ENCODE assay signal across 10 cellular contexts in genomic region chr6:10692965-10693538, GRCh38. TPM values are rescaled to one million over a fixed set of nuclear protein-coding genes. Genes with fewer than 3 reads are reported as not detected.
DNase-seq lines count a peak whose midpoint lies in the region; ATAC-seq, FAIRE-seq and TF ChIP-seq lines count a peak whose summit lies in the region.
"Had no signal": no experiment of that assay in that cellular context is flagged by ENCODE, and none has a peak within 500 bp of the region (broad histone marks: within the 10 kb centered on the region; RNA-seq: fewer than 3 reads in every experiment).

No MANE protein-coding gene starts in this region.

- peak overlapping the region; percentile 98 for H3K4me3 ChIP-seq in PC-3 (ENCODE audit: low read length)
- peak overlapping the region; percentile 88 for H3K4me3 ChIP-seq in epithelial cell of esophagus (ENCODE audit: low read length)

- no peak for TF ChIP-seq CTCF in PC-3 (conservative IDR thresholded peaks at IDR 0.05; ENCODE audit: low read depth, low read length)
- TF ChIP-seq CTCF in epithelial cell of esophagus (IDR thresholded peaks at IDR 0.05; ENCODE audit: insufficient read depth, low read depth, low read length, missing control alignments), result no peak
- TF ChIP-seq CTCF in osteocyte (IDR thresholded peaks at IDR 0.05), result no peak
- TF ChIP-seq CTCF in omental fat pad (IDR thresholded peaks at IDR 0.05), result no peak

- peaks cover 14% of the 10 kb centered on the region; the same call in 1 of the 2 replicates for H3K36me3 ChIP-seq in PC-3 (ENCODE audit: low read depth, low read length)
- H3K36me3 ChIP-seq: neutrophil had no signal

- H2AFZ ChIP-seq in PC-3 (ENCODE audit: low read length), result no peak overlapping the region

- TF ChIP-seq POLR2A in GM12892 (IDR thresholded peaks at IDR 0.05; ENCODE audit: low read depth, low read length), result no peak

- no peak for ATAC-seq in PC-3
- no peak for ATAC-seq in omental fat pad (ENCODE audit: low FRiP score)
- no peak for ATAC-seq in GM21381 (IDR thresholded peaks at IDR 0.05; ENCODE audit: unreplicated experiment)

- H3K4me1 Mint-ChIP-seq in osteocyte (ENCODE audit: unreplicated experiment), result peaks cover 31% of the 10 kb centered on the region

- H3K4me1 ChIP-seq in PC-3 (ENCODE audit: insufficient read depth, low read length), result peaks cover 19% of the 10 kb centered on the region

- peak overlapping the region; percentile 95; the same call in 1 of the 2 replicates for H3K9ac ChIP-seq in PC-3 (ENCODE audit: low read length)

- no peaks in the 10 kb centered on the region for H3K36me3 Mint-ChIP-seq in osteocyte (ENCODE audit: unreplicated experiment)

- DNase-seq in ELF-1 (ENCODE audit: low read depth, low spot score), result peak; percentile 3
- DNase-seq in PC-3, result no peak
- peak; percentile 71 for DNase-seq in epithelial cell of esophagus (ENCODE audit: low read depth)
- DNase-seq in osteocyte (ENCODE audit: extremely low spot score, unreplicated experiment), result no peak
- no peak for DNase-seq in omental fat pad (ENCODE audit: low spot score)
- no peak for DNase-seq in DMS79 (lab: John Stamatoyannopoulos, UW)
- DNase-seq in GM12892 (ENCODE audit: insufficient read length), result no peak

- H3K27ac Mint-ChIP-seq in osteocyte (ENCODE audit: unreplicated experiment), result no peak overlapping the region

- intact Hi-C loops in PC-3 (cut with micrococcal nuclease), result no loop called here

- no peak for FAIRE-seq in GM12892 (lab: Jason Lieb, UNC)

- H3K9me3 Mint-ChIP-seq in osteocyte (ENCODE audit: unreplicated experiment), result no peaks in the 10 kb centered on the region

- peak overlapping the region; percentile 92 for H3K4me2 ChIP-seq in PC-3 (ENCODE audit: low read length)

- no TSS peak for BruUV-seq in PC-3 (replicated peaks; lab: Mats Ljungman, UMichigan)

- H4K20me1 ChIP-seq in PC-3 (ENCODE audit: low read length), result no peaks in the 10 kb centered on the region

- no peaks in the 10 kb centered on the region for H3F3A ChIP-seq in PC-3 (ENCODE audit: low read length, unreplicated experiment)

- CTCF ChIA-PET in PC-3 (lab: Charles Lee), result no interaction called here

- H3K27ac ChIP-seq in PC-3 (ENCODE audit: low read length), result no peak overlapping the region

- H3K79me2 ChIP-seq in PC-3 (ENCODE audit: low read length), result peaks cover 49% of the 10 kb centered on the region

- peak overlapping the region; percentile 98 for H3K4me3 Mint-ChIP-seq in osteocyte (ENCODE audit: unreplicated experiment)

- POLR2A ChIA-PET in PC-3 (lab: Charles Lee; ENCODE audit: unreplicated experiment), result no interaction called here

- peaks cover 6% of the 10 kb centered on the region for H3K27me3 Mint-ChIP-seq in osteocyte (ENCODE audit: unreplicated experiment)

- no peaks in the 10 kb centered on the region for H3K27me3 ChIP-seq in PC-3 (ENCODE audit: low read length)
- H3K27me3 ChIP-seq: neutrophil had no signal

- no peaks in the 10 kb centered on the region for H3K9me3 ChIP-seq in PC-3 (ENCODE audit: low read length)
- H3K9me3 ChIP-seq: neutrophil had no signal

- no peaks in the 10 kb centered on the region for H3K9me2 ChIP-seq in PC-3 (replicated peaks; ENCODE audit: low read length)

RNA-seq across cellular contexts. Expression of gene C6orf52, which starts 1.4 kb away (rescaled TPM):
- total RNA-seq in PC-3 (2014; rRNA removed), result 0.80 TPM in 1 of 2 replicates, not detected in the other
- total RNA-seq in osteocyte, result 0.73 and 0.84 TPM in 2 replicates
- total RNA-seq in omental fat pad, result not detected
- 1.6 TPM for polyA plus RNA-seq in GM12892 (2012; ENCODE audit: missing spikeins)
- total RNA-seq: LHCN-M2 had no signal

RNA-seq across cellular contexts. Expression of gene PAK1IP1, which starts 1.7 kb away (rescaled TPM):
- total RNA-seq in PC-3 (2014; rRNA removed) (32.8 and 34.0 TPM in 2 replicates), osteocyte (12.2 and 13.8 TPM in 2 replicates), omental fat pad (10 to 100 TPM; 10.7 to 36.5 (median 15.1) TPM)
- polyA plus RNA-seq in GM12892 (2012; ENCODE audit: missing spikeins), result 31.9 TPM

RNA-seq across cellular contexts. Expression of gene TMEM14C, which starts 29.8 kb away (rescaled TPM):
- total RNA-seq in PC-3 (2014; rRNA removed) (85.8 and 87.8 TPM in 2 replicates), osteocyte (121 and 122 TPM in 2 replicates), omental fat pad (100 to 1,000 TPM in 2 of 4 donors, 10 to 100 TPM in 2; 97.9 to 144 (median 116) TPM)
- polyA plus RNA-seq in GM12892 (2012; ENCODE audit: missing spikeins), result 127 TPM

RNA-seq across cellular contexts. Expression of gene TMEM14B, which starts 54.6 kb away (rescaled TPM):
- total RNA-seq in PC-3 (2014; rRNA removed), result 93.8 and 115 TPM in 2 replicates
- 59.0 and 61.6 TPM in 2 replicates for total RNA-seq in osteocyte
- 100 to 1,000 TPM in 1 of 4 donors, 10 to 100 TPM in 3; 69.1 to 100 (median 73.7) TPM for total RNA-seq in omental fat pad
- polyA plus RNA-seq in GM12892 (2012; ENCODE audit: missing spikeins), result 150 TPM

Comparison
In these comparisons a context has a peak if more than half of its experiments do, and no peak if none do; other contexts are left out.
1. DNase-seq: peak in ELF-1 (single experiment) and epithelial cell of esophagus (single experiment); none in PC-3 (single experiment), osteocyte (single experiment), omental fat pad (single experiment), DMS79 (single experiment) and GM12892 (single experiment).